In genomic region chr6:1614448-1614766, GRCh38 we compare ENCODE assay signal across 13 cellular contexts. TPM values are rescaled to one million over a fixed set of nuclear protein-coding genes. Genes with fewer than 3 reads are reported as not detected.
DNase-seq lines count a peak whose midpoint lies in the region; ATAC-seq and TF ChIP-seq lines count a peak whose summit lies in the region.
"Had no signal": no experiment of that assay in that cellular context is flagged by ENCODE, and none has a peak within 500 bp of the region (broad histone marks: within the 10 kb centered on the region; RNA-seq: fewer than 3 reads in every experiment).

No MANE protein-coding gene starts in this region.

- intact Hi-C loops in CD8-positive, alpha-beta T cell (cut with DNase I, micrococcal nuclease) = no loop called here

- no peak overlapping the region for H3K27ac Mint-ChIP-seq in CD8-positive, alpha-beta T cell
- H3K27ac Mint-ChIP-seq: naive thymus-derived CD8-positive, alpha-beta T cell had no signal

- H3K9ac ChIP-seq in smooth muscle cell (ENCODE audit: low read depth) = no peak overlapping the region

- peaks cover 10% of the 10 kb centered on the region for H4K20me1 ChIP-seq in smooth muscle cell (ENCODE audit: low read depth)

- TF ChIP-seq CTCF in HFF-Myc (IDR thresholded peaks at IDR 0.05; ENCODE audit: low read depth, low read length, missing control alignments) (no peak), astrocyte of the spinal cord (IDR thresholded peaks at IDR 0.05; ENCODE audit: low read depth, low read length) (no peak), kidney epithelial cell (IDR thresholded peaks at IDR 0.05; ENCODE audit: insufficient read depth, low read length, poor library complexity, severe bottlenecking) (no peak), smooth muscle cell (IDR thresholded peaks at IDR 0.05; ENCODE audit: borderline replicate concordance, insufficient read depth, poor library complexity, severe bottlenecking) (no peak)
- TF ChIP-seq CTCF in CD8-positive, alpha-beta T cell (IDR thresholded peaks at IDR 0.05) = no peak

- ATAC-seq in CD8-positive, alpha-beta T cell = no peak
- no peak for ATAC-seq in GM18867 (IDR thresholded peaks at IDR 0.05; ENCODE audit: unreplicated experiment)

- no peaks in the 10 kb centered on the region for H3K9me3 Mint-ChIP-seq in CD8-positive, alpha-beta T cell

- WGBS in smooth muscle cell (ENCODE audit: low lambda C conversion rate) = 2% methylated on average over 22 of the region's 39 CpGs

- in situ Hi-C loops in astrocyte of the spinal cord (cut with HindIII; ENCODE audit: low sequenced_read_pairs) (no loop called here), HAP-1 (cut with MboI; ENCODE audit: low sequenced_read_pairs) (loop anchor here (25.0 kb wide), 1 partner anchor 498 kb away; no protein-coding TSS in a partner anchor)

- peak overlapping the region; percentile 72 for H3K4me3 ChIP-seq in HFF-Myc (replicated peaks; ENCODE audit: low read depth, low read length)
- peak overlapping the region; percentile 62 for H3K4me3 ChIP-seq in astrocyte of the spinal cord (ENCODE audit: low read depth, low read length)
- peak overlapping the region; percentile 87 for H3K4me3 ChIP-seq in kidney epithelial cell (ENCODE audit: low read depth, low read length)
- peak overlapping the region; percentile 15 for H3K4me3 ChIP-seq in smooth muscle cell
- H3K4me3 ChIP-seq in CD8-positive, alpha-beta T cell (ENCODE audit: low read depth, low read length) = no peak overlapping the region
- H3K4me3 ChIP-seq in HAP-1 = no peak overlapping the region

- H3K9me3 ChIP-seq in smooth muscle cell (replicated peaks; ENCODE audit: low read depth) = no peaks in the 10 kb centered on the region
- H3K9me3 ChIP-seq in CD8-positive, alpha-beta T cell (ENCODE audit: low read length) = no peaks in the 10 kb centered on the region
- H3K9me3 ChIP-seq in HAP-1 = no peaks in the 10 kb centered on the region

- no peaks in the 10 kb centered on the region for H3K36me3 Mint-ChIP-seq in CD8-positive, alpha-beta T cell

- no peak overlapping the region for H3K4me3 Mint-ChIP-seq in CD8-positive, alpha-beta T cell

- no peak overlapping the region for H2AFZ ChIP-seq in smooth muscle cell (ENCODE audit: low read depth)

- DNase-seq in HFF-Myc (ENCODE audit: extremely low read depth, low read depth) (no peak), astrocyte of the spinal cord (ENCODE audit: low read depth, low spot score) (no peak), kidney epithelial cell (ENCODE audit: low read depth) (no peak), smooth muscle cell (lab: John Stamatoyannopoulos, UW; ENCODE audit: unreplicated experiment) (no peak), NCI-H345 (lab: John Stamatoyannopoulos, UW) (no peak), HAP-1 (ENCODE audit: low spot score in 2 of 2) (no peak)
- DNase-seq in CD8-positive, alpha-beta T cell = no peak
- DNase-seq: activated CD8-positive, alpha-beta memory T cell treated with anti-CD3 and anti-CD28 coated beads for 24 hours; amniotic stem cell; foreskin melanocyte; NCI-H2227 treated with DMSO at 0.1 percent for 48 hours had no signal

- H3K4me1 Mint-ChIP-seq in CD8-positive, alpha-beta T cell (ENCODE audit: low read depth) = peaks cover 19% of the 10 kb centered on the region

- H3K27me3 ChIP-seq in kidney epithelial cell (ENCODE audit: control insufficient read depth, insufficient read depth, low read length) (no peaks in the 10 kb centered on the region), smooth muscle cell (ENCODE audit: low read depth) (peaks cover 90% of the 10 kb centered on the region), HAP-1 (ENCODE audit: low read depth) (no peaks in the 10 kb centered on the region)
- H3K27me3 ChIP-seq in CD8-positive, alpha-beta T cell (ENCODE audit: insufficient read depth, low read length) = peaks cover 28% of the 10 kb centered on the region

- peak overlapping the region; percentile 67 for H3K4me2 ChIP-seq in smooth muscle cell

- no peaks in the 10 kb centered on the region for H3K79me2 ChIP-seq in smooth muscle cell (ENCODE audit: low read depth)

- H3K27me3 Mint-ChIP-seq in CD8-positive, alpha-beta T cell (ENCODE audit: low read depth) = peaks cover 56% of the 10 kb centered on the region

- H3K4me1 ChIP-seq in smooth muscle cell (ENCODE audit: low read depth) = peaks cover 13% of the 10 kb centered on the region
- peaks cover 21% of the 10 kb centered on the region for H3K4me1 ChIP-seq in CD8-positive, alpha-beta T cell (ENCODE audit: insufficient read depth, low read length)
- no peaks in the 10 kb centered on the region for H3K4me1 ChIP-seq in HAP-1

- H3K36me3 ChIP-seq in kidney epithelial cell (ENCODE audit: control insufficient read depth, insufficient read depth, low read length) (peaks cover 1% of the 10 kb centered on the region), smooth muscle cell (ENCODE audit: low read depth) (no peaks in the 10 kb centered on the region), HAP-1 (replicated peaks) (0 out of 2 replicates have a peak, but pooled peaks cover 3% of the 10 kb centered on the region)
- H3K36me3 ChIP-seq in CD8-positive, alpha-beta T cell (ENCODE audit: insufficient read depth, low read length) = no peaks in the 10 kb centered on the region

- POLR2A ChIA-PET in CD8-positive, alpha-beta T cell (lab: Charles Lee) = interaction anchor here (0.5 to 0.9 kb wide), 2 partner anchors 10 to 28 kb away, joined by 3 read pairs; no protein-coding TSS in a partner anchor

- H3K27ac ChIP-seq in smooth muscle cell (ENCODE audit: low read depth) = no peak overlapping the region
- H3K27ac ChIP-seq in CD8-positive, alpha-beta T cell (ENCODE audit: low read depth, low read length) = no peak overlapping the region

- CTCF ChIA-PET in CD8-positive, alpha-beta T cell (lab: Charles Lee) = interaction anchor here (1.0 to 1.5 kb wide), 3 partner anchors 10 to 1020 kb away, joined by 3 to 5 read pairs (median 5); no protein-coding TSS in a partner anchor

- H3F3A ChIP-seq in smooth muscle cell (ENCODE audit: low read depth) = no peaks in the 10 kb centered on the region

RNA-seq across cellular contexts. Expression of gene FOXC1, which starts 4.7 kb away (rescaled TPM):
- 26.2 and 27.6 TPM in 2 replicates for total RNA-seq in kidney epithelial cell
- total RNA-seq in smooth muscle cell = 0.58 and 1.4 TPM in 2 replicates
- polyA plus RNA-seq in smooth muscle cell = 0.10 and 0.40 TPM in 2 replicates
- total RNA-seq in CD8-positive, alpha-beta T cell = not detected
- total RNA-seq: naive thymus-derived CD8-positive, alpha-beta T cell had no signal
- polyA plus RNA-seq: naive thymus-derived CD8-positive, alpha-beta T cell had no signal

Comparison
In these comparisons a context has a peak if more than half of its experiments do, and no peak if none do; other contexts are left out.
1. H3K4me3 ChIP-seq: peak in HFF-Myc (single experiment), astrocyte of the spinal cord (single experiment), kidney epithelial cell (single experiment) and smooth muscle cell (single experiment); none in CD8-positive, alpha-beta T cell (single experiment) and HAP-1 (single experiment).
2. RNA of gene FOXC1, which starts 4.7 kb away (total RNA-seq): 26.2 to 27.6 TPM in kidney epithelial cell; 0.58 to 1.4 TPM in smooth muscle cell and not detected in CD8-positive, alpha-beta T cell; every median in the first group is over 10 times any median in the second.